Comparison of ENCODE assay signal across 8 cellular contexts in the genomic region with DNA sequence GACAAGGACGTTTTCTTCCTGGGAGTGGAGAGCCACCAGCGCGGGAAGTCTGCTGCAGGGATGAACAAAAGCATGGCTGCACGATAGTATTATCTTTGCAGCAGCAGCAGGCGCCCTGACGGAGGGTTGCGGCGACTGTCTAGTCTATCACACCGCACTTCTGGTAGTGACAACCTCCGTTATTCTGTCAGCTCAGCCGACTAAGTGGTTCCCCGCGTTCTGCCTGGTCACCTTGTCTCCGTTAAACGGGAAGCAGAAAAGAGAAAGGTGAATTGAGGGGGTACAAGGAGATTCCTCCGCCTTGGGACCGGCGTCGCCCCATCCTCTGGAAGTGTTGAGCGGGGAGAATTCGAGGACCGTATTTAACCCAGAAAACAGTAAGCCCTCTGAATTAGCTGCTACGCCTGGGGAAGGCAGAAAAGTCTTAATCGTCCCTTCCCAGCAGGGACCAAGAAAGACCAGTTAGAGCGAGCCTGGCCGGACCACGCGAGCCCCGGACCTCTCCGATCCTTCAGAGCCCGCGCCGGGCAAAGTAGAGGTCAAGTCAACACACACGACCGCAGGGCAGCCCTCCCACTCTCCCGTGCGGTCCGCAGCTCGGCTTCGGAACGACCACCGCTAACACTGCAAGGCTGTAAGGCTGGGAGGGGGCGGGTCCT. TPM values are rescaled to one million over a fixed set of nuclear protein-coding genes. Genes with fewer than 3 reads are reported as not detected.
DNase-seq lines count a peak whose midpoint lies in the region; ATAC-seq, FAIRE-seq and TF ChIP-seq lines count a peak whose summit lies in the region.

No MANE protein-coding gene starts in this region.

- DNase-seq in DMS53 treated with DMSO at 0.1 percent for 48 hours (lab: John Stamatoyannopoulos, UW; ENCODE audit: unreplicated experiment) (peak; percentile 68), IMR-90 (no peak), K562 (ENCODE audit: extremely low read depth in 1 of 4, low spot score in 3 of 4) (peak; percentile 23 to 86 (median 45)), keratinocyte (ENCODE audit: low read depth, low spot score) (no peak), AG08396 (ENCODE audit: low spot score) (no peak)
- DNase-seq in stimulated activated CD4-positive, alpha-beta T cell treated with anti-CD3 and anti-CD28 coated beads, Interleukin-4, amount 100 ng/mL, for 1 hour, result peak; percentile 27

- H3K23ac ChIP-seq in IMR-90 (ENCODE audit: low read depth, low read length), result peak overlapping the region; percentile 34

- ATAC-seq in GM21619 (IDR thresholded peaks at IDR 0.05; ENCODE audit: unreplicated experiment) (peak; percentile 10), IMR-90 (ENCODE audit: low read depth) (peak; percentile 38), K562 (peak; percentile 65)

- TF ChIP-seq EP300 in K562 (IDR thresholded peaks at IDR 0.05; ENCODE audit: low read length), result peak; percentile 70; the same call in 1 of the 2 replicates

- H3K36me3 ChIP-seq in IMR-90 (ENCODE audit: control insufficient read depth, insufficient read depth, low read length) (no peaks in the 10 kb centered on the region), SU-DHL-6 (ENCODE audit: low read length) (no peaks in the 10 kb centered on the region), K562 (ENCODE audit: control insufficient read depth, insufficient read depth, low read length) (no peaks in the 10 kb centered on the region), keratinocyte (ENCODE audit: control insufficient read depth in 2 of 2, extremely low read depth in 1 of 2, insufficient read depth in 2 of 2, low read length in 2 of 2) (no peaks in the 10 kb centered on the region)

- H2BK5ac ChIP-seq in IMR-90 (ENCODE audit: low read depth, low read length, poor library complexity, severe bottlenecking), result no peak overlapping the region

- peak; percentile 94 for FAIRE-seq in K562 (lab: Jason Lieb, UNC)
- no peak for FAIRE-seq in keratinocyte (lab: Jason Lieb, UNC)

- H2AFZ ChIP-seq in IMR-90 (replicated peaks; ENCODE audit: low read length, poor library complexity), result peak overlapping the region; percentile 98
- peak overlapping the region; percentile 91 for H2AFZ ChIP-seq in SU-DHL-6 (ENCODE audit: low read depth, low read length, severe bottlenecking)
- peak overlapping the region; percentile 91 for H2AFZ ChIP-seq in K562 (ENCODE audit: low read depth, low read length)
- H2AFZ ChIP-seq in keratinocyte (ENCODE audit: control insufficient read depth, low read length), result peak overlapping the region; percentile 97

- H3K27ac ChIP-seq in IMR-90 (ENCODE audit: insufficient read depth, low read length) (peak overlapping the region; percentile 43), SU-DHL-6 (ENCODE audit: low read depth, low read length) (peak overlapping the region; percentile 56), K562 (ENCODE audit: extremely low read depth, low read depth, low read length) (peak overlapping the region; percentile 93), keratinocyte (ENCODE audit: control insufficient read depth, insufficient read depth, low read length) (peak overlapping the region; percentile 68)

- H4K20me1 ChIP-seq in IMR-90 (ENCODE audit: insufficient read depth, low read length) (no peaks in the 10 kb centered on the region), SU-DHL-6 (ENCODE audit: low read depth, low read length) (peaks cover 9% of the 10 kb centered on the region; the same call in 1 of the 2 replicates), K562 (replicated peaks; ENCODE audit: control insufficient read depth, insufficient read depth, low read length) (peaks cover 13% of the 10 kb centered on the region; the same call in 1 of the 2 replicates), keratinocyte (ENCODE audit: control insufficient read depth, extremely low read depth, insufficient read depth, low read length) (no peaks in the 10 kb centered on the region)

- H3K79me2 ChIP-seq in SU-DHL-6 (ENCODE audit: insufficient read depth, low read length) (peaks cover 42% of the 10 kb centered on the region), K562 (ENCODE audit: control insufficient read depth, insufficient read depth, low read length) (peaks cover 18% of the 10 kb centered on the region), keratinocyte (ENCODE audit: control insufficient read depth, insufficient read depth, low read length) (peaks cover 31% of the 10 kb centered on the region)

- no peak overlapping the region for H4K5ac ChIP-seq in IMR-90 (ENCODE audit: low read depth, low read length)

- peak overlapping the region; percentile 77 for H3K4me3 ChIP-seq in IMR-90 (ENCODE audit: insufficient read depth, low read depth, low read length)
- H3K4me3 ChIP-seq in SU-DHL-6 (ENCODE audit: insufficient read depth, low read length, poor library complexity, severe bottlenecking), result peak overlapping the region; percentile 99
- H3K4me3 ChIP-seq in K562, result peak overlapping the region; percentile 91
- H3K4me3 ChIP-seq in keratinocyte (ENCODE audit: control insufficient read depth in 2 of 3, extremely low read depth in 1 of 3, insufficient read depth in 2 of 3, low read depth in 1 of 3, low read length in 3 of 3), result peak overlapping the region; percentile 74 to 88 (median 75)

- dilution Hi-C loops in IMR-90 (cut with HindIII; ENCODE audit: low sequenced_read_pairs, unreplicated experiment) (no loop called here), keratinocyte (cut with MboI; ENCODE audit: extremely low pct_ligation_motif_present, low sequenced_read_pairs) (no loop called here)

- H3K14ac ChIP-seq in IMR-90 (replicated peaks; ENCODE audit: low read depth, low read length), result peak overlapping the region; percentile 51; the same call in 1 of the 2 replicates

- BruUV-seq in IMR-90 (replicated peaks; lab: Mats Ljungman, UMichigan) (no TSS peak), K562 (replicated peaks; lab: Mats Ljungman, UMichigan) (TSS peak; percentile 99)

- H4K91ac ChIP-seq in IMR-90 (ENCODE audit: insufficient read depth, low read depth, low read length), result no peak overlapping the region

- H3K4me2 ChIP-seq in IMR-90 (ENCODE audit: low read depth, low read length), result peak overlapping the region; percentile 98
- peak overlapping the region; percentile 96 for H3K4me2 ChIP-seq in SU-DHL-6 (ENCODE audit: low read depth, low read length, poor library complexity, severe bottlenecking)
- H3K4me2 ChIP-seq in K562 (ENCODE audit: insufficient read depth, low read length), result peak overlapping the region; percentile 96
- H3K4me2 ChIP-seq in keratinocyte (ENCODE audit: control insufficient read depth, extremely low read depth, insufficient read depth, low read depth, low read length), result peak overlapping the region; percentile 80

- POLR2A ChIA-PET in IMR-90 (lab: Charles Lee; ENCODE audit: unreplicated experiment), result no interaction called here
- POLR2A ChIA-PET in K562 (lab: Yijun Ruan, JAX), result interaction anchor here (0.7 to 1.9 kb wide), 3 partner anchors 11 to 16 kb away, joined by 3 to 5 read pairs (median 3); no protein-coding TSS in a partner anchor

- H3K4me1 ChIP-seq in IMR-90 (ENCODE audit: control insufficient read depth, insufficient read depth, low read length), result peaks cover 4% of the 10 kb centered on the region
- peaks cover 16 to 18% of the 10 kb centered on the region in 2 experiments; a peak in 4 of 5 replicates for H3K4me1 ChIP-seq in K562 (replicated peaks in 1 of 2; ENCODE audit: control insufficient read depth in 2 of 2, insufficient read depth in 2 of 2, low read length in 2 of 2)
- H3K4me1 ChIP-seq in keratinocyte (ENCODE audit: control insufficient read depth, extremely low read depth, insufficient read depth, low read length), result peaks cover 41% of the 10 kb centered on the region

- H3K9ac ChIP-seq in IMR-90 (ENCODE audit: low read depth, low read length) (peak overlapping the region; percentile 68), SU-DHL-6 (ENCODE audit: low read length) (peak overlapping the region; percentile 81), K562 (ENCODE audit: insufficient read depth in 1 of 2, low read depth in 2 of 2, low read length in 2 of 2) (peak overlapping the region; percentile 82 to 92), keratinocyte (ENCODE audit: control insufficient read depth, extremely low read depth, insufficient read depth, low read length) (peak overlapping the region; percentile 76)

- 0% methylated on average over 17 of the region's 43 CpGs; no CpG with 5 or more reads in 1 of the 2 experiments for WGBS in IMR-90 (ENCODE audit: extremely low coverage in 2 of 2, insufficient read length in 1 of 2), 2 experiments
- under 1% methylated on average over 41 of the region's 43 CpGs for WGBS in K562 (ENCODE audit: insufficient coverage, low coverage, missing lambda C conversion rate)

- H2BK15ac ChIP-seq in IMR-90 (ENCODE audit: low read depth, low read length), result no peak overlapping the region

- H2BK120ac ChIP-seq in IMR-90 (ENCODE audit: low read depth, low read length), result peak overlapping the region; percentile 32; the same call in 1 of the 2 replicates

- in situ Hi-C loops in IMR-90 (cut with MboI; ENCODE audit: low sequenced_read_pairs), result no loop called here
- in situ Hi-C loops in K562 (cut with MboI), result no loop called here

- CTCF ChIA-PET in IMR-90 (lab: Yijun Ruan, JAX), result no interaction called here
- CTCF ChIA-PET in K562 (lab: Yijun Ruan, JAX; ENCODE audit: low intra/inter-chr PET ratio), result no interaction called here

- H3K9me3 ChIP-seq in IMR-90 (ENCODE audit: control insufficient read depth, insufficient read depth, low read length) (no peaks in the 10 kb centered on the region), SU-DHL-6 (ENCODE audit: insufficient read depth, low read length) (no peaks in the 10 kb centered on the region), K562 (replicated peaks; ENCODE audit: control insufficient read depth, insufficient read depth, low read depth, low read length) (no peaks in the 10 kb centered on the region), keratinocyte (ENCODE audit: control insufficient read depth, low read depth, low read length) (no peaks in the 10 kb centered on the region)

- H3K27me3 ChIP-seq in IMR-90 (ENCODE audit: control insufficient read depth, insufficient read depth, low read length) (peaks cover 16% of the 10 kb centered on the region), SU-DHL-6 (ENCODE audit: low read length) (no peaks in the 10 kb centered on the region), K562 (ENCODE audit: control insufficient read depth in 2 of 2, insufficient read depth in 2 of 2, low read length in 2 of 2) (no peaks in the 10 kb centered on the region), keratinocyte (ENCODE audit: control insufficient read depth, extremely low read depth, insufficient read depth, low read length) (no peaks in the 10 kb centered on the region)

- no peaks in the 10 kb centered on the region for H3K9me2 ChIP-seq in SU-DHL-6 (replicated peaks; ENCODE audit: insufficient read depth, low read length)

- peaks cover 12 to 19% of the 10 kb centered on the region in 2 experiments; a peak in 2 of 4 replicates for H3K79me1 ChIP-seq in IMR-90 (ENCODE audit: low read depth in 1 of 2, low read length in 2 of 2)

- H2BK20ac ChIP-seq in IMR-90 (ENCODE audit: low read depth, low read length), result no peak overlapping the region; the same call in 1 of the 2 replicates

- peak overlapping the region in 1 of 2 experiments; percentile 20; a peak in 1 of 4 replicates for H4K8ac ChIP-seq in IMR-90 (ENCODE audit: low read depth in 2 of 2, low read length in 2 of 2)

- no peaks in the 10 kb centered on the region for H3F3A ChIP-seq in SU-DHL-6 (ENCODE audit: insufficient read depth)

- no peak overlapping the region for H2AK5ac ChIP-seq in IMR-90 (ENCODE audit: low read depth, low read length)

- intact Hi-C loops in IMR-90 (cut with micrococcal nuclease) (loop anchor here (2.0 kb wide), 3 partner anchors 59 to 251 kb away; no protein-coding TSS in a partner anchor), K562 (cut with micrococcal nuclease) (loop anchor here (5.0 kb wide), 1 partner anchor 891 kb away; the partner anchor contains the start of gene ARID4A)

- TF ChIP-seq POLR2A in IMR-90 (IDR thresholded peaks at IDR 0.05; ENCODE audit: low read depth, low read length), result no peak
- peak; percentile 66; the same call in 1 of the 2 replicates for TF ChIP-seq POLR2A in K562 (conservative IDR thresholded peaks at IDR 0.05)

- no peak overlapping the region for H3K4ac ChIP-seq in IMR-90 (ENCODE audit: low read depth, low read length)

- H3K18ac ChIP-seq in IMR-90 (ENCODE audit: low read depth, low read length), result no peak overlapping the region

- H3K56ac ChIP-seq in IMR-90 (ENCODE audit: extremely low read depth, insufficient read depth, low read length), result no peak overlapping the region

- peak overlapping the region; percentile 76 for H2AK9ac ChIP-seq in IMR-90 (replicated peaks; ENCODE audit: low read depth, low read length, poor library complexity)

- peaks cover 3% of the 10 kb centered on the region; the same call in 1 of the 2 replicates for H3K9me1 ChIP-seq in IMR-90 (ENCODE audit: insufficient read depth, low read length)
- H3K9me1 ChIP-seq in K562 (ENCODE audit: control insufficient read depth, insufficient read depth, low read length), result no peaks in the 10 kb centered on the region
- no peaks in the 10 kb centered on the region for H3K9me1 ChIP-seq in keratinocyte (ENCODE audit: control insufficient read depth, extremely low read depth, insufficient read depth, low read length)

- TF ChIP-seq RAD21 in IMR-90 (IDR thresholded peaks at IDR 0.05; ENCODE audit: low read length), result no peak
- no peak for TF ChIP-seq RAD21 in K562 (CRISPR knock-in tag; conservative IDR thresholded peaks at IDR 0.05 in 1 of 2, IDR thresholded peaks at IDR 0.05 in 1 of 2)

- TF ChIP-seq CTCF in IMR-90 (conservative IDR thresholded peaks at IDR 0.05; ENCODE audit: low read depth, low read length) (no peak), SU-DHL-6 (IDR thresholded peaks at IDR 0.05; ENCODE audit: insufficient read depth, low read length, poor library complexity, severe bottlenecking) (no peak), K562 (IDR thresholded peaks at IDR 0.05 in 2 of 3, conservative IDR thresholded peaks at IDR 0.05 in 1 of 3; ENCODE audit: insufficient read depth in 2 of 3, low read depth in 1 of 3, low read length in 3 of 3) (no peak), keratinocyte (optimal IDR thresholded peaks at IDR 0.05 in 1 of 3, IDR thresholded peaks at IDR 0.05 in 1 of 3, conservative IDR thresholded peaks at IDR 0.05 in 1 of 3; ENCODE audit: extremely low read depth in 1 of 3, insufficient read depth in 2 of 3, low read length in 3 of 3) (no peak)

RNA-seq across cellular contexts. Expression of gene DAAM1, which starts 0.5 kb away (rescaled TPM):
- total RNA-seq in IMR-90 (2012; rRNA removed) (5.4 and 10.3 TPM in 2 replicates), K562 (2014; rRNA removed) (3.0 and 4.3 TPM in 2 replicates), K562 (2014; rRNA removed; fragmentation: Illumina TruSeq; extraction: Trizol) (6.7 and 10.9 TPM in 2 replicates), K562 (2015; rRNA removed; fragmentation: Illumina TruSeq; extraction: Trizol) (4.6 and 5.5 TPM in 2 replicates), K562 (2021) (10.5 and 11.6 TPM in 2 replicates)
- polyA plus RNA-seq in IMR-90 (2012; rRNA removed) (3.5 and 4.8 TPM in 2 replicates), K562 (2011; rRNA removed) (8.4 and 10.5 TPM in 2 replicates), K562 (2014; fragmentation: Illumina TruSeq; extraction: Trizol) (8.2 and 10.6 TPM in 2 replicates), K562 (2014; fragmentation: Nextera tagmentation; extraction: Ambion mirVana) (1 to 10 TPM; 3.6 to 6.3 TPM), K562 (2014; rRNA removed) (5.0 and 7.0 TPM in 2 replicates), keratinocyte (24.3 to 44.6 TPM (median 32.7 TPM) in 3 replicates)
- 0.53 and 1.7 TPM in 2 replicates for polyA plus RNA-seq in IMR-90 (2012; cell fraction: cytosol; rRNA removed)
- polyA plus RNA-seq in IMR-90 (2012; cell fraction: nucleus; rRNA removed; ENCODE audit: low replicate concordance), result 1.3 and 12.2 TPM in 2 replicates
- total RNA-seq in K562 (2011; cell fraction: chromatin; rRNA removed; ENCODE audit: low replicate concordance), result 14.8 and 51.6 TPM in 2 replicates
- total RNA-seq in K562 (2011; cell fraction: nucleolus; rRNA removed), result 7.2 and 11.1 TPM in 2 replicates
- total RNA-seq in K562 (2011; cell fraction: nucleoplasm; rRNA removed), result 19.7 and 34.7 TPM in 2 replicates
- 1.2 and 3.4 TPM in 2 replicates for polyA plus RNA-seq in K562 (2011; cell fraction: cytosol; rRNA removed)
- 5.4 and 10.2 TPM in 2 replicates for polyA plus RNA-seq in K562 (2011; cell fraction: nucleus; rRNA removed)
- polyA plus RNA-seq in K562 (2012), result 3.9 and 5.9 TPM in 2 replicates
- 38.4 and 55.9 TPM in 2 replicates for polyA minus RNA-seq in K562 (2011; rRNA and poly(A)+ RNA removed)
- 3.5 and 3.6 TPM in 2 replicates for polyA minus RNA-seq in K562 (2011; cell fraction: cytosol; rRNA and poly(A)+ RNA removed)
- 20.7 and 36.2 TPM in 2 replicates for polyA minus RNA-seq in K562 (2011; cell fraction: nucleus; rRNA and poly(A)+ RNA removed)
- polyA plus RNA-seq in keratinocyte (2011; ENCODE audit: low read depth), result 76.2 TPM
- 21.9 and 44.6 TPM in 2 replicates for polyA plus RNA-seq in keratinocyte (2011; cell fraction: cytosol; rRNA removed)
- polyA plus RNA-seq in keratinocyte (2011; cell fraction: nucleus; rRNA removed), result 42.3 and 71.3 TPM in 2 replicates
- 42.4 and 65.1 TPM in 2 replicates for polyA plus RNA-seq in keratinocyte (2012; ENCODE audit: low replicate concordance)
- 5.5 to 85.3 TPM (median 40.8 TPM) in 3 replicates for polyA minus RNA-seq in keratinocyte
- 12.9 TPM for polyA minus RNA-seq in keratinocyte (2011; cell fraction: cytosol; rRNA and poly(A)+ RNA removed)
- polyA minus RNA-seq in keratinocyte (2011; cell fraction: nucleus; rRNA and poly(A)+ RNA removed), result 53.9 and 87.1 TPM in 2 replicates

Comparison
In these comparisons a context has a peak if more than half of its experiments do, and no peak if none do; other contexts are left out.
1. DNase-seq: peak in DMS53 treated with DMSO at 0.1 percent for 48 hours (single experiment), K562 (4 of 4) and stimulated activated CD4-positive, alpha-beta T cell treated with anti-CD3 and anti-CD28 coated beads, Interleukin-4, amount 100 ng/mL, for 1 hour (single experiment); none in IMR-90 (single experiment), keratinocyte (single experiment) and AG08396 (single experiment).
2. ATAC-seq: peak in every context shown above with its lines; median percentile 65 in K562; 38 in IMR-90; 10 in GM21619.
3. H3K27ac ChIP-seq: peak in every context shown above with its lines; median percentile 93 in K562; 68 in keratinocyte; 56 in SU-DHL-6; 43 in IMR-90.
4. Peak in every context shown above with its lines, with median percentiles within 50 percentile points of each other: H2AFZ ChIP-seq, H3K4me2 ChIP-seq, H3K4me3 ChIP-seq and H3K9ac ChIP-seq.